In the genomic region with DNA sequence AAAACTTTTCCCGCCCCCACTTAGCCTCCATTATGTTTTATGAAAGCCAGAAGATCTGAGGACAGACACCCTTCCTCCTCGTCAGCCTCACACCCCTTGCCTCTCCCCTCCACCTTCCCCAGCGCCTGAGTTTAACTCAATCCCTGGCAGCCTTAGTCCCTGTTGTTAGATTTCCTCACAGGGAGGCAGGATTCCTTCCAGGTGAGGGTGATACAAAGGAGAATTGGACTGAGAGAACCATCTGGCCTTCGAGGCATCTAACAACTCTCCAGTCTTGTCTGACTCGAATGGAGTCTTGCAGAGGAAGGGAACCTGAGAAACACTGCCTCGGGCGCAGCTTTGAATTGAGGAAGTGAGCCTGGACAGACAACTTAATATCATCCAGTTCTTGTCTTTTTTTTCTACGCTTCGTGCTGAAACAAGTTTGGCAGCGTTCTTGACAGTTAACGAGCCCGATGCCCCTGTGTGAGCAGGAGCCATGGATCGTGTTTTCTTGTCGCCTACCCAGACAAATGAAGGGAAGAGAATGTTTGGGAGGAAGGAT, we compare ENCODE assay signal across 1 cellular context.
TF ChIP-seq lines count a peak whose summit lies in the region.

No MANE protein-coding gene starts in this region.

TF ChIP-seq in H1, 55 proteins besides CTCF, POLR2A, EP300 and RAD21:
- TF ChIP-seq POU5F1 (IDR thresholded peaks at IDR 0.05; ENCODE audit: low read depth, low read length) (no peak), POLR2AphosphoS5 (IDR thresholded peaks at IDR 0.05; ENCODE audit: low read depth, low read length) (peak; percentile 7; the same call in 1 of the 2 replicates)
- TF ChIP-seq, protein P1, sequence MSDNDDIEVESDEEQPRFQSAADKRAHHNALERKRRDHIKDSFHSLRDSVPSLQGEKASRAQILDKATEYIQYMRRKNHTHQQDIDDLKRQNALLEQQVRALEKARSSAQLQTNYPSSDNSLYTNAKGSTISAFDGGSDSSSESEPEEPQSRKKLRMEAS (IDR thresholded peaks at IDR 0.05) = 0 out of 2 replicates have a peak, but pooled peaks have one; percentile 5
- TF ChIP-seq, protein P2, sequence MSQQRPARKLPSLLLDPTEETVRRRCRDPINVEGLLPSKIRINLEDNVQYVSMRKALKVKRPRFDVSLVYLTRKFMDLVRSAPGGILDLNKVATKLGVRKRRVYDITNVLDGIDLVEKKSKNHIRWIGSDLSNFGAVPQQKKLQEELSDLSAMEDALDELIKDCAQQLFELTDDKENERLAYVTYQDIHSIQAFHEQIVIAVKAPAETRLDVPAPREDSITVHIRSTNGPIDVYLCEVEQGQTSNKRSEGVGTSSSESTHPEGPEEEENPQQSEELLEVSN (IDR thresholded peaks at IDR 0.05) = peak; percentile 86
